Comparison of ENCODE assay signal across 31 cellular contexts in the genomic region with DNA sequence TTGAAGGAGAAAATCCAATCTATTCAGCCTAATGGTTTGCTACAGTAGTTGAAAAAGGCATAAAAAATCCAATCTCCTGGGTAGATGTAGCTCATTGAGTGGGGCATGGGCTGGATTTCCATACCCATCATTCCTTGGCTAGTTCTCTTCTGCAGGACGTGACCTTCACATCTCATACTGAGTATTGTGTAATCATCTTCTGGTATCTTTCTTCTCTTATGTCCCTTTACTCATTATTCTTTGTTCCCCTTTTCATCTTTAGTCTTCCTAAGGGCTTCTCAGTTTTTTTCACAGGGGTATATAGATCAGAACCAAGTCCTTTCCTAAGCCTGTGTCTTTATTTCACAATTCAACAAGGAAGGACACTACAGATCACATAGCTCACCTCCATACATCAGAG.
DNase-seq lines count a peak whose midpoint lies in the region; ATAC-seq, FAIRE-seq and TF ChIP-seq lines count a peak whose summit lies in the region.
"Had no signal": no experiment of that assay in that cellular context is flagged by ENCODE, and none has a peak within 500 bp of the region (broad histone marks: within the 10 kb centered on the region; RNA-seq: fewer than 3 reads in every experiment).

No MANE protein-coding gene starts in this region.

- H4K20me1 ChIP-seq in BLaER1 treated with 17β-estradiol and CSF1 and Interleukin-3, amounts not matched to agents 10 nM and 100 nM = no peaks in the 10 kb centered on the region

- no peaks in the 10 kb centered on the region for H3K27me3 ChIP-seq in BLaER1 treated with 17β-estradiol and CSF1 and Interleukin-3, amounts not matched to agents 10 nM and 100 nM
- no peaks in the 10 kb centered on the region for H3K27me3 ChIP-seq in WERI-Rb-1 (ENCODE audit: insufficient read depth, low read depth, severe bottlenecking)
- H3K27me3 ChIP-seq: BE2C, cardiac muscle cell, esophagus muscularis mucosa, left lung, SJCRH30, upper lobe of left lung had no signal

- TF ChIP-seq CTCF in WERI-Rb-1 (IDR thresholded peaks at IDR 0.05; ENCODE audit: low read depth, low read length) = no peak

- peak overlapping the region; percentile 43 to 81 (median 72); a peak in 20 of 22 replicates for H3K27ac ChIP-seq in BLaER1 treated with 17β-estradiol and CSF1 and Interleukin-3, amounts not matched to agents 10 nM and 100 nM
- H3K27ac ChIP-seq in WERI-Rb-1 = no peak overlapping the region
- H3K27ac ChIP-seq: cardiac muscle cell, esophagus muscularis mucosa, left lung, PC-9, SJCRH30, upper lobe of left lung had no signal

- no peaks in the 10 kb centered on the region for H3K36me3 ChIP-seq in BLaER1 treated with 17β-estradiol and CSF1 and Interleukin-3, amounts not matched to agents 10 nM and 100 nM
- H3K36me3 ChIP-seq in WERI-Rb-1 = no peaks in the 10 kb centered on the region
- H3K36me3 ChIP-seq: BE2C, cardiac muscle cell, esophagus muscularis mucosa, left lung, SJCRH30, upper lobe of left lung had no signal

- no peaks in the 10 kb centered on the region for H3K9me3 ChIP-seq in BLaER1 treated with 17β-estradiol and CSF1 and Interleukin-3, amounts not matched to agents 10 nM and 100 nM (replicated peaks in 1 of 11)
- no peaks in the 10 kb centered on the region for H3K9me3 ChIP-seq in WERI-Rb-1 (ENCODE audit: severe bottlenecking)
- H3K9me3 ChIP-seq: BE2C, Caco-2, esophagus muscularis mucosa, left lung, SJCRH30, upper lobe of left lung had no signal

- DNase-seq in HTR-8/SVneo (ENCODE audit: insufficient read length, low spot score) = no peak
- peak; percentile 70 for DNase-seq in SKM-1 treated with dmso at 0.1 percent for 144 hours (lab: John Stamatoyannopoulos, UW; ENCODE audit: unreplicated experiment)
- DNase-seq in NCI-H1436 treated with DMSO at 0.1 percent for 48 hours (lab: John Stamatoyannopoulos, UW) = no peak
- no peak for DNase-seq in H4 (ENCODE audit: low spot score)
- no peak for DNase-seq in WERI-Rb-1
- DNase-seq: activated CD4-positive, alpha-beta T cell treated with anti-CD3 and anti-CD28 coated beads for 4 hours; activated naive CD4-positive, alpha-beta T cell treated with anti-CD3 and anti-CD28 coated beads for 36 hours; activated T-cell treated with anti-CD3 and anti-CD28 coated beads, Interleukin-2, amount 50 U/mL, for 4 hours; anterior cingulate cortex; BE2C; Caco-2; cortex of kidney; DMS79; endodermal cell; foreskin melanocyte; hippocampal formation; left lung; NCI-H2081 treated with DMSO at 0.1 percent for 48 hours; NCI-H345; NCI-H748 treated with DMSO at 0.1 percent for 48 hours; nucleus accumbens; PC-9; SJCRH30; small intestine; stimulated activated CD4-positive, alpha-beta T cell treated with anti-CD3 and anti-CD28 coated beads, Interleukin-1b, Interleukin-23, amount 100 ng/mL, for 48 hours; upper lobe of left lung had no signal

- FAIRE-seq in HTR-8/SVneo (lab: Jason Lieb, UNC) = peak; percentile 44
- FAIRE-seq: small intestine had no signal

- H3K4me3 ChIP-seq in BLaER1 treated with 17β-estradiol and CSF1 and Interleukin-3, amounts not matched to agents 10 nM and 100 nM = no peak overlapping the region
- no peak overlapping the region for H3K4me3 ChIP-seq in WERI-Rb-1 (ENCODE audit: low read depth, low read length)
- H3K4me3 ChIP-seq: cardiac muscle cell, esophagus muscularis mucosa, left lung, PC-9, SJCRH30, upper lobe of left lung had no signal

- H3K4me2 ChIP-seq in BLaER1 treated with 17β-estradiol and CSF1 and Interleukin-3, amounts not matched to agents 10 nM and 100 nM = peak overlapping the region; percentile 55 to 94 (median 76)
- H3K4me2 ChIP-seq: PC-9 had no signal

- peaks cover 55 to 78% (median 68%) of the 10 kb centered on the region in 10 experiments for H3K4me1 ChIP-seq in BLaER1 treated with 17β-estradiol and CSF1 and Interleukin-3, amounts not matched to agents 10 nM and 100 nM
- H3K4me1 ChIP-seq: BE2C, left lung, SJCRH30, upper lobe of left lung had no signal

- ATAC-seq in GM19395 (IDR thresholded peaks at IDR 0.05; ENCODE audit: unreplicated experiment) (peak; percentile 42), HG02588 (IDR thresholded peaks at IDR 0.05; ENCODE audit: unreplicated experiment) (no peak)
- ATAC-seq: activated T-cell treated with anti-CD3 and anti-CD28 coated beads, Interleukin-2, amount 50 U/mL, for 4 hours; left lung had no signal

- H3K9ac ChIP-seq in BLaER1 treated with 17β-estradiol and CSF1 and Interleukin-3, amounts not matched to agents 10 nM and 100 nM = peak overlapping the region in 6 of 11 experiments; percentile 36 to 68 (median 56); a peak in 6 of 22 replicates
